Comparison of ENCODE assay signal across 1 cellular context in the genomic region with DNA sequence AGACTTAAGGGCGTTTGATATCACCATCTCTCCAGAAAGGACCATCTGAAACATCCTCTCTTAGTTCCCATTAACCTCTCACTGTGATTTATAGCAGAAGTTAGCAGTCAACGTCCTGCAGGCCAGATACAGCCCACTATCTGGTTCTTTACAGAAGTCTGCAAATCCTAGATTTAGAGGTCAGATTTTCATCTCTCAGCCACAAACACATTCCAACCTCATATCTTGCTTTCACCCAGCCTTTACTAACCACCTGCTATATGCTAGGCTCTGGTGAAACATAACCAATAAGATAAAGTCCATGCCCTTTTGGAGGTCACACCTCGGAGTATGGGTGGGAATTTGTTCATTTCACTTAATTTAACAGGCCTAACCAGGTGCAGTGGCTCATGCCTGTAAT.
TF ChIP-seq lines count a peak whose summit lies in the region.

No MANE protein-coding gene starts in this region.

TF ChIP-seq in K562, 482 proteins besides CTCF, POLR2A, EP300 and RAD21 (continued from another document and continues in another):
- TF ChIP-seq, protein P1, sequence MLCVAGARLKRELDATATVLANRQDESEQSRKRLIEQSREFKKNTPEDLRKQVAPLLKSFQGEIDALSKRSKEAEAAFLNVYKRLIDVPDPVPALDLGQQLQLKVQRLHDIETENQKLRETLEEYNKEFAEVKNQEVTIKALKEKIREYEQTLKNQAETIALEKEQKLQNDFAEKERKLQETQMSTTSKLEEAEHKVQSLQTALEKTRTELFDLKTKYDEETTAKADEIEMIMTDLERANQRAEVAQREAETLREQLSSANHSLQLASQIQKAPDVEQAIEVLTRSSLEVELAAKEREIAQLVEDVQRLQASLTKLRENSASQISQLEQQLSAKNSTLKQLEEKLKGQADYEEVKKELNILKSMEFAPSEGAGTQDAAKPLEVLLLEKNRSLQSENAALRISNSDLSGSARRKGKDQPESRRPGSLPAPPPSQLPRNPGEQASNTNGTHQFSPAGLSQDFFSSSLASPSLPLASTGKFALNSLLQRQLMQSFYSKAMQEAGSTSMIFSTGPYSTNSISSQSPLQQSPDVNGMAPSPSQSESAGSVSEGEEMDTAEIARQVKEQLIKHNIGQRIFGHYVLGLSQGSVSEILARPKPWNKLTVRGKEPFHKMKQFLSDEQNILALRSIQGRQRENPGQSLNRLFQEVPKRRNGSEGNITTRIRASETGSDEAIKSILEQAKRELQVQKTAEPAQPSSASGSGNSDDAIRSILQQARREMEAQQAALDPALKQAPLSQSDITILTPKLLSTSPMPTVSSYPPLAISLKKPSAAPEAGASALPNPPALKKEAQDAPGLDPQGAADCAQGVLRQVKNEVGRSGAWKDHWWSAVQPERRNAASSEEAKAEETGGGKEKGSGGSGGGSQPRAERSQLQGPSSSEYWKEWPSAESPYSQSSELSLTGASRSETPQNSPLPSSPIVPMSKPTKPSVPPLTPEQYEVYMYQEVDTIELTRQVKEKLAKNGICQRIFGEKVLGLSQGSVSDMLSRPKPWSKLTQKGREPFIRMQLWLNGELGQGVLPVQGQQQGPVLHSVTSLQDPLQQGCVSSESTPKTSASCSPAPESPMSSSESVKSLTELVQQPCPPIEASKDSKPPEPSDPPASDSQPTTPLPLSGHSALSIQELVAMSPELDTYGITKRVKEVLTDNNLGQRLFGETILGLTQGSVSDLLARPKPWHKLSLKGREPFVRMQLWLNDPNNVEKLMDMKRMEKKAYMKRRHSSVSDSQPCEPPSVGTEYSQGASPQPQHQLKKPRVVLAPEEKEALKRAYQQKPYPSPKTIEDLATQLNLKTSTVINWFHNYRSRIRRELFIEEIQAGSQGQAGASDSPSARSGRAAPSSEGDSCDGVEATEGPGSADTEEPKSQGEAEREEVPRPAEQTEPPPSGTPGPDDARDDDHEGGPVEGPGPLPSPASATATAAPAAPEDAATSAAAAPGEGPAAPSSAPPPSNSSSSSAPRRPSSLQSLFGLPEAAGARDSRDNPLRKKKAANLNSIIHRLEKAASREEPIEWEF (CRISPR knock-in tag; IDR thresholded peaks at IDR 0.05) = no peak
- TF ChIP-seq SMAD4 (CRISPR knock-in tag; conservative IDR thresholded peaks at IDR 0.05) (peak; percentile 74; the same call in 1 of the 2 replicates), CCNT2 (IDR thresholded peaks at IDR 0.05; ENCODE audit: borderline replicate concordance, extremely low read depth, insufficient read length, low read depth, low read length) (peak; percentile 71), ZNF778 (CRISPR knock-in tag; IDR thresholded peaks at IDR 0.05) (no peak), CHD1 (IDR thresholded peaks at IDR 0.05; ENCODE audit: low read length) (no peak), TCF3 (CRISPR knock-in tag; IDR thresholded peaks at IDR 0.05) (peak; percentile 86), POLR2AphosphoS5 (IDR thresholded peaks at IDR 0.05; ENCODE audit: control insufficient read depth, insufficient read depth, low read depth, low read length) (peak; percentile 79; the same call in 1 of the 2 replicates), JUN (IDR thresholded peaks at IDR 0.05; ENCODE audit: borderline replicate concordance, low read depth, low read length) (no peak), JUN (CRISPR knock-in tag; IDR thresholded peaks at IDR 0.05; ENCODE audit: borderline replicate concordance) (no peak), PYGO2 (tag; IDR thresholded peaks at IDR 0.05) (peak; percentile 65; the same call in 1 of the 2 replicates), TEAD4 (IDR thresholded peaks at IDR 0.05; ENCODE audit: low read length) (peak; percentile 100), TEAD4 (CRISPR knock-in tag; IDR thresholded peaks at IDR 0.05; ENCODE audit: borderline replicate concordance) (no peak), HOXB6 (CRISPR knock-in tag; IDR thresholded peaks at IDR 0.05; ENCODE audit: borderline replicate concordance) (no peak), ZNF584 (CRISPR knock-in tag; IDR thresholded peaks at IDR 0.05; ENCODE audit: low read depth) (peak; percentile 92), POLR3A (IDR thresholded peaks at IDR 0.05; ENCODE audit: borderline replicate concordance, extremely low read depth, insufficient read depth, insufficient read length) (no peak), XRCC4 (IDR thresholded peaks at IDR 0.05; ENCODE audit: extremely low read depth, insufficient read depth, insufficient read length) (no peak), SAFB (IDR thresholded peaks at IDR 0.05; ENCODE audit: borderline replicate concordance, low read depth, low read length) (no peak), TARDBP (IDR thresholded peaks at IDR 0.05) (peak; percentile 84; the same call in 1 of the 2 replicates), SRF (CRISPR knock-in tag; IDR thresholded peaks at IDR 0.05) (no peak), ZFP91 (CRISPR knock-in tag; IDR thresholded peaks at IDR 0.05) (no peak), FOXA1 (IDR thresholded peaks at IDR 0.05; ENCODE audit: borderline replicate concordance) (no peak), ILF3 (IDR thresholded peaks at IDR 0.05; ENCODE audit: borderline replicate concordance) (no peak), FOXM1 (IDR thresholded peaks at IDR 0.05; ENCODE audit: low read depth) (peak; percentile 91), FOXM1 (CRISPR knock-in tag; IDR thresholded peaks at IDR 0.05; ENCODE audit: low read depth) (no peak), CTBP1 (IDR thresholded peaks at IDR 0.05; ENCODE audit: borderline replicate concordance) (peak; percentile 88), NCOR1 (IDR thresholded peaks at IDR 0.05) (peak; percentile 86), ZNF551 (CRISPR knock-in tag; IDR thresholded peaks at IDR 0.05) (no peak), MCM3 (IDR thresholded peaks at IDR 0.05) (no peak), ESRRB (CRISPR knock-in tag; IDR thresholded peaks at IDR 0.05; ENCODE audit: borderline replicate concordance) (no peak), KDM5B (IDR thresholded peaks at IDR 0.05; ENCODE audit: insufficient replicate concordance, low read depth, low read length) (no peak), NR2F6 (CRISPR knock-in tag; IDR thresholded peaks at IDR 0.05) (no peak), SFPQ (IDR thresholded peaks at IDR 0.05; ENCODE audit: low read depth, low read length) (no peak), SOX6 (IDR thresholded peaks at IDR 0.05) (peak; percentile 89), L3MBTL2 (IDR thresholded peaks at IDR 0.05) (peak; percentile 78), FOXK1 (CRISPR knock-in tag; IDR thresholded peaks at IDR 0.05; ENCODE audit: borderline replicate concordance) (no peak), ZNF124 (CRISPR knock-in tag; IDR thresholded peaks at IDR 0.05) (no peak), ETV6 (IDR thresholded peaks at IDR 0.05; ENCODE audit: borderline replicate concordance in 1 of 2, low read depth in 2 of 2, low read length in 1 of 2) (no peak), ETV6 (CRISPR knock-in tag; IDR thresholded peaks at IDR 0.05; ENCODE audit: borderline replicate concordance) (no peak), SMARCB1 (IDR thresholded peaks at IDR 0.05; ENCODE audit: insufficient read length, low read depth) (no peak), CGGBP1 (CRISPR knock-in tag; IDR thresholded peaks at IDR 0.05) (no peak), HNRNPL (IDR thresholded peaks at IDR 0.05; ENCODE audit: low read depth, low read length) (no peak), SNIP1 (IDR thresholded peaks at IDR 0.05; ENCODE audit: low read depth) (no peak), PATZ1 (CRISPR knock-in tag; IDR thresholded peaks at IDR 0.05; ENCODE audit: borderline replicate concordance) (no peak), TEAD2 (tag; IDR thresholded peaks at IDR 0.05) (no peak), FOXJ3 (CRISPR knock-in tag; IDR thresholded peaks at IDR 0.05) (no peak), MTA1 (IDR thresholded peaks at IDR 0.05; ENCODE audit: borderline replicate concordance) (peak; percentile 74), HMBOX1 (IDR thresholded peaks at IDR 0.05) (peak; percentile 95), LEF1 (IDR thresholded peaks at IDR 0.05) (peak; percentile 28; the same call in 1 of the 2 replicates), SMAD3 (CRISPR knock-in tag; conservative IDR thresholded peaks at IDR 0.05) (peak; percentile 76)
- TF ChIP-seq, protein P2, sequence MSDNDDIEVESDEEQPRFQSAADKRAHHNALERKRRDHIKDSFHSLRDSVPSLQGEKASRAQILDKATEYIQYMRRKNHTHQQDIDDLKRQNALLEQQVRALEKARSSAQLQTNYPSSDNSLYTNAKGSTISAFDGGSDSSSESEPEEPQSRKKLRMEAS (CRISPR knock-in tag; IDR thresholded peaks at IDR 0.05) = no peak
- TF ChIP-seq, protein P3, sequence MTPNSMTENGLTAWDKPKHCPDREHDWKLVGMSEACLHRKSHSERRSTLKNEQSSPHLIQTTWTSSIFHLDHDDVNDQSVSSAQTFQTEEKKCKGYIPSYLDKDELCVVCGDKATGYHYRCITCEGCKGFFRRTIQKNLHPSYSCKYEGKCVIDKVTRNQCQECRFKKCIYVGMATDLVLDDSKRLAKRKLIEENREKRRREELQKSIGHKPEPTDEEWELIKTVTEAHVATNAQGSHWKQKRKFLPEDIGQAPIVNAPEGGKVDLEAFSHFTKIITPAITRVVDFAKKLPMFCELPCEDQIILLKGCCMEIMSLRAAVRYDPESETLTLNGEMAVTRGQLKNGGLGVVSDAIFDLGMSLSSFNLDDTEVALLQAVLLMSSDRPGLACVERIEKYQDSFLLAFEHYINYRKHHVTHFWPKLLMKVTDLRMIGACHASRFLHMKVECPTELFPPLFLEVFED (CRISPR knock-in tag; conservative IDR thresholded peaks at IDR 0.05) = no peak; the same call in 1 of the 2 replicates
